ENCODE assay signal across 14 cellular contexts in the genomic region with DNA sequence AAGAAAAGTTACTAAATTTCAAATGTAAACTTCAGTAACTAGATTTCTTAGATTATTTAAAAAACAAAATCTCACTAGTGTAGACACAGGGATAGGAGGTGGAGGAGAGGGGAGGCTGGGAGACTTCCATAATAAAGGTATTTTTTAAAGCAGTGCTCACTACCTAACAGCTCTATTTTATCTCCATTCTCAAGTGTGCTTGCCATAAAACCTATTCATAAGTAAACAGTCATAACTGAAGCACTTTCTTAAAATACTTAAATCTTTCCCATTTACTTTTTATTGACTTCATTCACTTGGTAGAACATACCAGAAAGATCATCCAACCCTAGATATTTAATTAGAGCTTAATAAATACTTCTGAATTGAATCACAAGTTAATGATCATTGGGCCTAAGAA.
DNase-seq lines count a peak whose midpoint lies in the region; ATAC-seq and TF ChIP-seq lines count a peak whose summit lies in the region.
"Had no signal": no experiment of that assay in that cellular context is flagged by ENCODE, and none has a peak within 500 bp of the region (broad histone marks: within the 10 kb centered on the region; RNA-seq: fewer than 3 reads in every experiment).

No MANE protein-coding gene starts in this region.

- H3K36me3 ChIP-seq in PC-3 (ENCODE audit: low read depth, low read length) (no peaks in the 10 kb centered on the region; the same call in 1 of the 2 replicates), left lung (no peaks in the 10 kb centered on the region)
- H3K36me3 ChIP-seq: BE2C had no signal

- no peak overlapping the region for H3K4me2 ChIP-seq in PC-3 (ENCODE audit: low read length)

- no peak for TF ChIP-seq CTCF in PC-3 (conservative IDR thresholded peaks at IDR 0.05; ENCODE audit: low read depth, low read length)
- no peak for TF ChIP-seq CTCF in left lung (IDR thresholded peaks at IDR 0.05)

- H3K9ac ChIP-seq in PC-3 (ENCODE audit: low read length): no peak overlapping the region

- no peaks in the 10 kb centered on the region for H3K36me3 Mint-ChIP-seq in activated T-cell treated with anti-CD3 and anti-CD28 coated beads, Interleukin-2, amount 50 U/mL, for 72 hours (ENCODE audit: insufficient read depth in 2 of 2)

- H3K79me2 ChIP-seq in PC-3 (ENCODE audit: low read length): no peaks in the 10 kb centered on the region

- no peak overlapping the region for H3K4me3 Mint-ChIP-seq in activated T-cell treated with anti-CD3 and anti-CD28 coated beads, Interleukin-2, amount 50 U/mL, for 72 hours
- H3K4me3 Mint-ChIP-seq: CD4-positive, alpha-beta memory T cell; H9 had no signal

- H3K27me3 ChIP-seq in PC-3 (ENCODE audit: low read length) (no peaks in the 10 kb centered on the region), left lung (no peaks in the 10 kb centered on the region)
- H3K27me3 ChIP-seq: BE2C had no signal

- no peaks in the 10 kb centered on the region for H3K4me1 Mint-ChIP-seq in activated T-cell treated with anti-CD3 and anti-CD28 coated beads, Interleukin-2, amount 50 U/mL, for 72 hours (ENCODE audit: low read depth)
- H3K4me1 Mint-ChIP-seq: CD4-positive, alpha-beta memory T cell; H9 had no signal

- H3K9me3 ChIP-seq in PC-3 (ENCODE audit: low read length) (no peaks in the 10 kb centered on the region), left lung (no peaks in the 10 kb centered on the region)
- H3K9me3 ChIP-seq: BE2C had no signal

- H3K9me3 Mint-ChIP-seq in activated T-cell treated with anti-CD3 and anti-CD28 coated beads, Interleukin-2, amount 50 U/mL, for 72 hours: no peaks in the 10 kb centered on the region
- H3K9me3 Mint-ChIP-seq: CD4-positive, alpha-beta memory T cell; H9 had no signal

- POLR2A ChIA-PET in PC-3 (lab: Charles Lee; ENCODE audit: unreplicated experiment): interaction anchor here (0.7 kb wide), 1 partner anchor 105 kb away, joined by 7 read pairs; no protein-coding TSS in a partner anchor

- H3K4me3 ChIP-seq in PC-3 (ENCODE audit: low read length) (no peak overlapping the region), left lung (no peak overlapping the region)

- intact Hi-C loops in PC-3 (cut with micrococcal nuclease): no loop called here
- intact Hi-C loops in left lung (cut with DNase I): no loop called here

- no peak overlapping the region for H3K27ac Mint-ChIP-seq in activated T-cell treated with anti-CD3 and anti-CD28 coated beads, Interleukin-2, amount 50 U/mL, for 72 hours
- H3K27ac Mint-ChIP-seq: CD4-positive, alpha-beta memory T cell; H9 had no signal

- H4K20me1 ChIP-seq in PC-3 (ENCODE audit: low read length): no peaks in the 10 kb centered on the region

- peak; percentile 78 for ATAC-seq in PC-3
- peak; percentile 83 for ATAC-seq in left lung
- ATAC-seq in activated T-cell treated with anti-CD3 and anti-CD28 coated beads, Interleukin-2, amount 50 U/mL, for 72 hours (replicated peaks in 1 of 2): no peak
- no peak for ATAC-seq in GM21423 (IDR thresholded peaks at IDR 0.05; ENCODE audit: unreplicated experiment)

- no peak overlapping the region for H2AFZ ChIP-seq in PC-3 (ENCODE audit: low read length)

- no peaks in the 10 kb centered on the region for H3K9me2 ChIP-seq in PC-3 (replicated peaks; ENCODE audit: low read length)

- H3K27me3 Mint-ChIP-seq in activated T-cell treated with anti-CD3 and anti-CD28 coated beads, Interleukin-2, amount 50 U/mL, for 72 hours (ENCODE audit: low read depth): no peaks in the 10 kb centered on the region
- H3K27me3 Mint-ChIP-seq: CD4-positive, alpha-beta memory T cell had no signal

- CTCF ChIA-PET in PC-3 (lab: Charles Lee): no interaction called here

- BruUV-seq in PC-3 (replicated peaks; lab: Mats Ljungman, UMichigan): no TSS peak

- peak overlapping the region; percentile 55 for H3K27ac ChIP-seq in PC-3 (ENCODE audit: low read length)
- no peak overlapping the region for H3K27ac ChIP-seq in left lung
- H3K27ac ChIP-seq: C4-2B had no signal

- H3F3A ChIP-seq in PC-3 (ENCODE audit: low read length, unreplicated experiment): no peaks in the 10 kb centered on the region

- peaks cover 5% of the 10 kb centered on the region; the same call in 1 of the 2 replicates for H3K4me1 ChIP-seq in PC-3 (ENCODE audit: insufficient read depth, low read length)
- no peaks in the 10 kb centered on the region for H3K4me1 ChIP-seq in left lung
- H3K4me1 ChIP-seq: BE2C had no signal

- DNase-seq in EH (ENCODE audit: low read depth) (peak; percentile 11), PC-3 (no peak), left lung (no peak), CD1c-positive myeloid dendritic cell (ENCODE audit: extremely low spot score) (no peak)
- no peak for DNase-seq in activated T-cell treated with anti-CD3 and anti-CD28 coated beads, Interleukin-2, amount 50 U/mL, for 72 hours
- DNase-seq: ACHN; BE2C; CD4-positive, alpha-beta memory T cell; DMS153; DMS79; GF-D8; H9 had no signal

Comparison
In these comparisons a context has a peak if more than half of its experiments do, and no peak if none do; other contexts are left out.
1. ATAC-seq: peak in PC-3 (single experiment) and left lung (single experiment); none in activated T-cell treated with anti-CD3 and anti-CD28 coated beads, Interleukin-2, amount 50 U/mL, for 72 hours (0 of 2) and GM21423 (single experiment).